ENCODE assay signal across 15 cellular contexts in genomic region chr12:14356147-14356546, GRCh38.
"Had no signal": no experiment of that assay in that cellular context is flagged by ENCODE, and none has a peak within 500 bp of the region (broad histone marks: within the 10 kb centered on the region; RNA-seq: fewer than 3 reads in every experiment).

No MANE protein-coding gene starts in this region.

- H3K27me3 Mint-ChIP-seq: stimulated activated naive CD8-positive, alpha-beta T cell treated with anti-CD3 and anti-CD28 coated beads, Interleukin-15, Interleukin-2, amounts not matched to agents 100 ng/mL and 50 ng/mL, for 24 hours had no signal

- DNase-seq: activated CD4-positive, alpha-beta T cell treated with anti-CD3 and anti-CD28 coated beads for 4 hours; activated CD8-positive, alpha-beta T cell treated with anti-CD3 and anti-CD28 coated beads, Interleukin-2, amount 10 ng/mL, durations not matched to agents 7 days and 5 days; activated naive CD4-positive, alpha-beta T cell treated with Interleukin-2 at 50 U/mL for 16 hours; central memory CD4-positive, alpha-beta T cell; effector memory CD4-positive, alpha-beta T cell; natural killer cell; nucleus accumbens; right lobe of liver; stimulated activated CD4-positive, alpha-beta T cell treated with anti-CD3 and anti-CD28 coated beads, Interleukin-2, amount 100 ng/mL, for 48 hours; T-helper 1 cell; testis; WERI-Rb-1 had no signal

- ATAC-seq: activated CD8-positive, alpha-beta T cell treated with anti-CD3 and anti-CD28 coated beads, Interleukin-2, amount 10 ng/mL, durations not matched to agents 7 days and 5 days; natural killer cell; right lobe of liver had no signal

- H3K4me3 Mint-ChIP-seq: activated CD8-positive, alpha-beta T cell treated with anti-CD3 and anti-CD28 coated beads, Interleukin-2, amount 10 ng/mL, durations not matched to agents 7 days and 5 days; natural killer cell; stimulated activated naive CD8-positive, alpha-beta T cell treated with anti-CD3 and anti-CD28 coated beads, Interleukin-15, Interleukin-2, amounts not matched to agents 100 ng/mL and 50 ng/mL, for 24 hours had no signal

- H3K36me3 ChIP-seq: prostate gland, right lobe of liver, WERI-Rb-1 had no signal

- H3K36me3 Mint-ChIP-seq: natural killer cell had no signal

- H3K27ac Mint-ChIP-seq: activated CD8-positive, alpha-beta T cell treated with anti-CD3 and anti-CD28 coated beads, Interleukin-2, amount 10 ng/mL, durations not matched to agents 7 days and 5 days; natural killer cell; stimulated activated naive CD8-positive, alpha-beta T cell treated with anti-CD3 and anti-CD28 coated beads, Interleukin-15, Interleukin-2, amounts not matched to agents 100 ng/mL and 50 ng/mL, for 24 hours had no signal

- H3K9me3 ChIP-seq: prostate gland, right lobe of liver, testis had no signal

- H3K27me3 ChIP-seq: right lobe of liver, testis had no signal

- H3K27ac ChIP-seq: epithelial cell of prostate, prostate gland, right lobe of liver, testis, WERI-Rb-1 had no signal

- H3K4me1 Mint-ChIP-seq: natural killer cell had no signal

- H3K4me3 ChIP-seq: prostate gland, right lobe of liver, testis had no signal

- H3K4me1 ChIP-seq: prostate gland, right lobe of liver, testis had no signal
